ENCODE assay signal across 14 cellular contexts in the genomic region with DNA sequence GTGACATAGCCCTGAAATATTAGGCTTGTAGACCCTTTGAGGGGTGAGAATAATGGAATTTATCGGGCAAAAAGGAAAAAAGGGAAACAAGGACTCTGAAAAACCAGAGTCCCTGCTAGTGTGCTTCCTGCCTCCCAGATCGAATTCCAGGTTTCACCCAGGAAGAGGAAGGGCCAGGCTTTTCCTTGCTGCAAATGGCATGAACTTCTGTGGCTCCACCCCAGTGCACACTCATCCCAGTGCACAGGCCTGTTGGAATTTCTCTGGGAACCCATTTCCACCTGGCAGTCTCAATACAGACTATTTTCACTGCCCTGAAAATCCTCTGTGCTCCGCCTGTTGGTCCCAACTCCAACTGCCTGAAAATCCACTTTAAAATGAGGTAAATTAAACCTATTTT. TPM values are rescaled to one million over a fixed set of nuclear protein-coding genes. Genes with fewer than 3 reads are reported as not detected.
DNase-seq lines count a peak whose midpoint lies in the region; ATAC-seq and TF ChIP-seq lines count a peak whose summit lies in the region.
"Had no signal": no experiment of that assay in that cellular context is flagged by ENCODE, and none has a peak within 500 bp of the region (broad histone marks: within the 10 kb centered on the region; RNA-seq: fewer than 3 reads in every experiment).

No MANE protein-coding gene starts in this region.

- H3K27me3 Mint-ChIP-seq in progenitor cell of endocrine pancreas = no peaks in the 10 kb centered on the region

- H3K4me1 ChIP-seq in SJCRH30 = peaks cover 22% of the 10 kb centered on the region
- H3K4me1 ChIP-seq: adrenal gland, stomach had no signal

- DNase-seq in EH (ENCODE audit: low read depth) = peak; percentile 13
- peak; percentile 70 for DNase-seq in HT1080 (ENCODE audit: low read depth)
- peak; percentile 48 to 50 for DNase-seq in SJCRH30
- DNase-seq in kidney tubule cell (ENCODE audit: low spot score) = peak; percentile 67
- no peak for DNase-seq in activated T-cell treated with anti-CD3 and anti-CD28 coated beads for 4 hours
- DNase-seq in progenitor cell of endocrine pancreas (ENCODE audit: low spot score, unreplicated experiment) = no peak
- DNase-seq: activated CD4-positive, alpha-beta memory T cell treated with anti-CD3 and anti-CD28 coated beads for 36 hours; adrenal gland; H7; NCI-H1436; stomach had no signal

- H3K4me1 Mint-ChIP-seq in progenitor cell of endocrine pancreas (ENCODE audit: low read depth) = peaks cover 14% of the 10 kb centered on the region

- no peaks in the 10 kb centered on the region for H3K27me3 ChIP-seq in SJCRH30
- H3K27me3 ChIP-seq: adrenal gland had no signal

- no peaks in the 10 kb centered on the region for H3K36me3 ChIP-seq in SJCRH30
- H3K36me3 ChIP-seq: adrenal gland, stomach had no signal

- H3K27ac Mint-ChIP-seq in progenitor cell of endocrine pancreas = no peak overlapping the region
- H3K27ac Mint-ChIP-seq: activated CD4-positive, alpha-beta memory T cell treated with anti-CD3 and anti-CD28 coated beads for 36 hours had no signal

- peak overlapping the region; percentile 14; the same call in 1 of the 2 replicates for H3K4me3 ChIP-seq in SJCRH30
- H3K4me3 ChIP-seq: adrenal gland, stomach had no signal

- ATAC-seq in GM21737 (IDR thresholded peaks at IDR 0.05; ENCODE audit: unreplicated experiment) (no peak), GM18909 (IDR thresholded peaks at IDR 0.05; ENCODE audit: poor library complexity, unreplicated experiment) (no peak)

- peaks cover 3% of the 10 kb centered on the region; the same call in 1 of the 2 replicates for H3K9me3 ChIP-seq in SJCRH30 (replicated peaks)
- H3K9me3 ChIP-seq: adrenal gland, stomach had no signal

- peaks cover 8% of the 10 kb centered on the region for H3K9me3 Mint-ChIP-seq in progenitor cell of endocrine pancreas (ENCODE audit: low read depth)
- H3K9me3 Mint-ChIP-seq: activated CD4-positive, alpha-beta memory T cell treated with anti-CD3 and anti-CD28 coated beads for 36 hours had no signal

- TF ChIP-seq CTCF in progenitor cell of endocrine pancreas (IDR thresholded peaks at IDR 0.05; ENCODE audit: unreplicated experiment) = no peak

- H3K36me3 Mint-ChIP-seq in progenitor cell of endocrine pancreas (ENCODE audit: insufficient read depth) = peaks cover 3% of the 10 kb centered on the region
- H3K36me3 Mint-ChIP-seq: activated CD4-positive, alpha-beta memory T cell treated with anti-CD3 and anti-CD28 coated beads for 36 hours had no signal

- no peak overlapping the region for H3K4me3 Mint-ChIP-seq in progenitor cell of endocrine pancreas (ENCODE audit: low read depth)
- H3K4me3 Mint-ChIP-seq: activated CD4-positive, alpha-beta memory T cell treated with anti-CD3 and anti-CD28 coated beads for 36 hours; neural crest cell had no signal

- peak overlapping the region; percentile 75 for H3K27ac ChIP-seq in SJCRH30
- H3K27ac ChIP-seq: adrenal gland, stomach had no signal

RNA-seq across cellular contexts. Expression of gene C18orf54, which starts 29.9 kb away (rescaled TPM):
- total RNA-seq in HT1080 (2014; rRNA removed; shearing (Covaris generic)) = 7.7 and 8.2 TPM in 2 replicates
- 7.6 and 10.6 TPM in 2 replicates for polyA plus RNA-seq in HT1080 (2015; cell fraction: cytosol; rRNA removed)
- 14.0 and 15.5 TPM in 2 replicates for polyA plus RNA-seq in HT1080 (2015; cell fraction: nucleus; rRNA removed)
- 9.1 and 9.8 TPM in 2 replicates for total RNA-seq in SJCRH30 (2014; rRNA removed; shearing (Covaris generic))
- total RNA-seq in progenitor cell of endocrine pancreas = 12.2 and 12.6 TPM in 2 replicates

RNA-seq across cellular contexts. Expression of gene STARD6, which starts 30.0 kb away (rescaled TPM):
- not detected in 2 replicates for total RNA-seq in HT1080 (2014; rRNA removed; shearing (Covaris generic))
- polyA plus RNA-seq in HT1080 (2015; cell fraction: cytosol; rRNA removed) = 0.10 and 0.51 TPM in 2 replicates
- 0.35 TPM in 1 of 2 replicates, not detected in the other for polyA plus RNA-seq in HT1080 (2015; cell fraction: nucleus; rRNA removed)
- not detected in 2 replicates for total RNA-seq in SJCRH30 (2014; rRNA removed; shearing (Covaris generic))
- total RNA-seq in progenitor cell of endocrine pancreas = not detected in 2 replicates
- total RNA-seq: activated CD4-positive, alpha-beta memory T cell treated with anti-CD3 and anti-CD28 coated beads for 36 hours; adrenal gland; H7; stomach had no signal
- polyA plus RNA-seq: adrenal gland, stomach had no signal

Comparison
In these comparisons a context has a peak if more than half of its experiments do, and no peak if none do; other contexts are left out.
1. DNase-seq: peak in EH (single experiment), HT1080 (single experiment), SJCRH30 (2 of 2) and kidney tubule cell (single experiment); none in activated T-cell treated with anti-CD3 and anti-CD28 coated beads for 4 hours (single experiment) and progenitor cell of endocrine pancreas (single experiment).